In genomic region chr2:236472711-236473495, GRCh38 we compare ENCODE assay signal across 23 cellular contexts.
"Had no signal": no experiment of that assay in that cellular context is flagged by ENCODE, and none has a peak within 500 bp of the region (broad histone marks: within the 10 kb centered on the region; RNA-seq: fewer than 3 reads in every experiment).

No MANE protein-coding gene starts in this region.

- H3K27me3 Mint-ChIP-seq: progenitor cell of endocrine pancreas had no signal

- H3K27me3 ChIP-seq: esophagus muscularis mucosa, foreskin keratinocyte, gastroesophageal sphincter, pancreas, right atrium auricular region, sigmoid colon, thyroid gland, vagina had no signal

- H3K36me3 Mint-ChIP-seq: stimulated activated effector memory CD8-positive, alpha-beta T cell treated with anti-CD3 and anti-CD28 coated beads, Interleukin-12 subunit alpha, Interleukin-12 subunit beta, amount 100 ng/mL, for 72 hours had no signal

- H3K4me1 Mint-ChIP-seq: nephron progenitor cell; stimulated activated effector memory CD8-positive, alpha-beta T cell treated with anti-CD3 and anti-CD28 coated beads, Interleukin-12 subunit alpha, Interleukin-12 subunit beta, amount 100 ng/mL, for 72 hours had no signal

- H3K27ac ChIP-seq: coronary artery, esophagus muscularis mucosa, foreskin keratinocyte, gastroesophageal sphincter, neutrophil, pancreas, right atrium auricular region, sigmoid colon, stomach, thyroid gland, vagina had no signal

- H3K4me3 Mint-ChIP-seq: naive thymus-derived CD8-positive, alpha-beta T cell; nephron progenitor cell; stimulated activated effector memory CD8-positive, alpha-beta T cell treated with anti-CD3 and anti-CD28 coated beads, Interleukin-12 subunit alpha, Interleukin-12 subunit beta, amount 100 ng/mL, for 72 hours had no signal

- ATAC-seq: foreskin keratinocyte; gastroesophageal sphincter; naive thymus-derived CD8-positive, alpha-beta T cell; pancreas; stimulated activated effector memory CD8-positive, alpha-beta T cell treated with anti-CD3 and anti-CD28 coated beads, Interleukin-12 subunit alpha, Interleukin-12 subunit beta, amount 100 ng/mL, for 72 hours had no signal

- DNase-seq: dermis blood vessel endothelial cell; effector memory CD4-positive, alpha-beta T cell; foreskin keratinocyte; mesenchymal stem cell; naive thymus-derived CD8-positive, alpha-beta T cell; nephron progenitor cell; pancreas; sigmoid colon; stimulated activated CD4-positive, alpha-beta T cell treated with anti-CD3 and anti-CD28 coated beads, Interleukin-2, amount 100 ng/mL, for 24 hours; stimulated activated CD4-positive, alpha-beta T cell treated with anti-CD3 and anti-CD28 coated beads, Interleukin-4, amount 100 ng/mL, for 24 hours; stimulated activated naive CD4-positive, alpha-beta T cell treated with Interleukin-2 at 50 U/mL for 16 hours; stomach; thyroid gland; trophoblast cell had no signal

- H3K4me3 ChIP-seq: coronary artery, esophagus muscularis mucosa, gastroesophageal sphincter, lung, pancreas, right atrium auricular region, sigmoid colon, stomach, thyroid gland, vagina had no signal

- H3K27ac Mint-ChIP-seq: naive thymus-derived CD8-positive, alpha-beta T cell; nephron progenitor cell; progenitor cell of endocrine pancreas; stimulated activated effector memory CD8-positive, alpha-beta T cell treated with anti-CD3 and anti-CD28 coated beads, Interleukin-12 subunit alpha, Interleukin-12 subunit beta, amount 100 ng/mL, for 72 hours had no signal

- H3K4me1 ChIP-seq: esophagus muscularis mucosa, foreskin keratinocyte, gastroesophageal sphincter, pancreas, right atrium auricular region, sigmoid colon, stomach, thyroid gland, vagina had no signal

- H3K36me3 ChIP-seq: esophagus muscularis mucosa, gastroesophageal sphincter, neutrophil, pancreas, right atrium auricular region, sigmoid colon, stomach, thyroid gland, vagina had no signal
